1 cellular context compared by ENCODE assay signal in genomic region chr1:222926566-222926965, GRCh38.
TF ChIP-seq lines count a peak whose summit lies in the region.

No MANE protein-coding gene starts in this region.

TF ChIP-seq in GM23338, 12 proteins besides CTCF, POLR2A, EP300 and RAD21 (continued from another document):
- TF ChIP-seq ZNF462 (CRISPR knock-in tag; IDR thresholded peaks at IDR 0.05) (no peak), ZNF331 (CRISPR knock-in tag; IDR thresholded peaks at IDR 0.05; ENCODE audit: low read depth) (no peak), ZNF114 (CRISPR knock-in tag; IDR thresholded peaks at IDR 0.05) (no peak), CREB1 (CRISPR knock-in tag; IDR thresholded peaks at IDR 0.05; ENCODE audit: low read depth) (no peak), JUNB (IDR thresholded peaks at IDR 0.05; ENCODE audit: unreplicated experiment) (no peak)
